ENCODE assay signal across 8 cellular contexts in genomic region chr9:123929177-123929869, GRCh38. TPM values are rescaled to one million over a fixed set of nuclear protein-coding genes. Genes with fewer than 3 reads are reported as not detected.
DNase-seq lines count a peak whose midpoint lies in the region; ATAC-seq and TF ChIP-seq lines count a peak whose summit lies in the region.

No MANE protein-coding gene starts in this region.

- H3K27ac Mint-ChIP-seq in activated CD4-positive, alpha-beta T cell treated with anti-CD3 and anti-CD28 coated beads for 36 hours = peak overlapping the region; percentile 44
- H3K27ac Mint-ChIP-seq in stimulated activated memory B cell treated with anti-CD40 and anti-IgM and Interleukin-4, amounts not matched to agents 10 μg/mL and 1 μg/mL and 100 μg/mL, for 72 hours = peak overlapping the region; percentile 73

- intact Hi-C loops in activated CD4-positive, alpha-beta T cell treated with anti-CD3 and anti-CD28 coated beads for 36 hours (cut with DNase I, micrococcal nuclease) = loop anchor here (2.0 to 5.0 kb wide), 7 partner anchors 63 to 387 kb away; no protein-coding TSS in a partner anchor
- intact Hi-C loops in Panc1 (cut with micrococcal nuclease; ENCODE audit: unreplicated experiment) (no loop called here), right lobe of liver (cut with DNase I) (no loop called here)

- H3K9me3 ChIP-seq in Panc1 (ENCODE audit: control insufficient read depth, insufficient read depth, low read depth, low read length) = no peaks in the 10 kb centered on the region
- H3K9me3 ChIP-seq in right lobe of liver = no peaks in the 10 kb centered on the region

- H3K9me3 Mint-ChIP-seq in activated CD4-positive, alpha-beta T cell treated with anti-CD3 and anti-CD28 coated beads for 36 hours (ENCODE audit: low read depth) = no peaks in the 10 kb centered on the region
- H3K9me3 Mint-ChIP-seq in stimulated activated memory B cell treated with anti-CD40 and anti-IgM and Interleukin-4, amounts not matched to agents 10 μg/mL and 1 μg/mL and 100 μg/mL, for 72 hours = no peaks in the 10 kb centered on the region

- peak overlapping the region; percentile 66; the same call in 1 of the 2 replicates for H3K27ac ChIP-seq in Panc1 (ENCODE audit: low read length)
- no peak overlapping the region for H3K27ac ChIP-seq in brain microvascular endothelial cell
- peak overlapping the region; percentile 63 to 79 (median 69) for H3K27ac ChIP-seq in right lobe of liver

- peak; percentile 54 for DNase-seq in activated CD4-positive, alpha-beta T cell treated with anti-CD3 and anti-CD28 coated beads for 36 hours
- no peak for DNase-seq in activated CD4-positive, alpha-beta T cell treated with anti-CD3 and anti-CD28 coated beads for 1 hour
- DNase-seq in Panc1 (ENCODE audit: low read depth, low spot score) = no peak
- no peak for DNase-seq in brain microvascular endothelial cell
- peak; percentile 37 to 66 (median 64) for DNase-seq in right lobe of liver
- no peak for DNase-seq in KG1 (lab: John Stamatoyannopoulos, UW)

- H3K4me3 ChIP-seq in Panc1 (ENCODE audit: low read depth in 2 of 2, low read length in 2 of 2) (peak overlapping the region; percentile 64), brain microvascular endothelial cell (ENCODE audit: low read depth, low read length) (peak overlapping the region; percentile 67), right lobe of liver (peak overlapping the region; percentile 49 to 70 (median 65))

- CTCF ChIA-PET in activated CD4-positive, alpha-beta T cell treated with anti-CD3 and anti-CD28 coated beads for 36 hours (lab: Charles Lee) = no interaction called here
- CTCF ChIA-PET in Panc1 (lab: Charles Lee) = no interaction called here

- peaks cover 35% of the 10 kb centered on the region for H3K4me1 Mint-ChIP-seq in activated CD4-positive, alpha-beta T cell treated with anti-CD3 and anti-CD28 coated beads for 36 hours
- H3K4me1 Mint-ChIP-seq in stimulated activated memory B cell treated with anti-CD40 and anti-IgM and Interleukin-4, amounts not matched to agents 10 μg/mL and 1 μg/mL and 100 μg/mL, for 72 hours = peaks cover 27% of the 10 kb centered on the region

- ATAC-seq in activated CD4-positive, alpha-beta T cell treated with anti-CD3 and anti-CD28 coated beads for 36 hours = peak; percentile 6
- peak; percentile 11 for ATAC-seq in HG02763 (IDR thresholded peaks at IDR 0.05; ENCODE audit: unreplicated experiment)
- no peak for ATAC-seq in Panc1
- ATAC-seq in right lobe of liver = peak; percentile 30 to 48 (median 36)
- ATAC-seq in stimulated activated memory B cell treated with anti-CD40 and anti-IgM and Interleukin-4, amounts not matched to agents 10 μg/mL and 1 μg/mL and 100 μg/mL, for 72 hours = peak; percentile 25

- in situ Hi-C loops in Panc1 (cut with HindIII; ENCODE audit: low pct_unique_long_range_greater_than_20kb, low sequenced_read_pairs) = no loop called here
- in situ Hi-C loops in brain microvascular endothelial cell (cut with HindIII; ENCODE audit: low pct_ligation_motif_present, low sequenced_read_pairs) = no loop called here

- peaks cover 2% of the 10 kb centered on the region for H3K27me3 Mint-ChIP-seq in activated CD4-positive, alpha-beta T cell treated with anti-CD3 and anti-CD28 coated beads for 36 hours
- no peaks in the 10 kb centered on the region for H3K27me3 Mint-ChIP-seq in stimulated activated memory B cell treated with anti-CD40 and anti-IgM and Interleukin-4, amounts not matched to agents 10 μg/mL and 1 μg/mL and 100 μg/mL, for 72 hours

- peaks cover 11% of the 10 kb centered on the region for H3K4me1 ChIP-seq in Panc1 (ENCODE audit: control insufficient read depth, insufficient read depth, low read length)
- peaks cover 0 to 41% (median 12%) of the 10 kb centered on the region in 4 donors for H3K4me1 ChIP-seq in right lobe of liver

- BruUV-seq in Panc1 (replicated peaks; lab: Mats Ljungman, UMichigan) = no TSS peak

- H3K36me3 ChIP-seq in Panc1 (ENCODE audit: control insufficient read depth, insufficient read depth, low read length) (no peaks in the 10 kb centered on the region; the same call in 1 of the 2 replicates), brain microvascular endothelial cell (replicated peaks) (no peaks in the 10 kb centered on the region), right lobe of liver (no peaks in the 10 kb centered on the region)

- no peak for TF ChIP-seq CTCF in Panc1 (IDR thresholded peaks at IDR 0.05)
- TF ChIP-seq CTCF in brain microvascular endothelial cell (IDR thresholded peaks at IDR 0.05; ENCODE audit: low read depth, low read length, missing control alignments) = no peak
- no peak for TF ChIP-seq CTCF in right lobe of liver (IDR thresholded peaks at IDR 0.05)

- peak overlapping the region; percentile 80 for H3K4me3 Mint-ChIP-seq in activated CD4-positive, alpha-beta T cell treated with anti-CD3 and anti-CD28 coated beads for 36 hours
- H3K4me3 Mint-ChIP-seq in stimulated activated memory B cell treated with anti-CD40 and anti-IgM and Interleukin-4, amounts not matched to agents 10 μg/mL and 1 μg/mL and 100 μg/mL, for 72 hours = peak overlapping the region; percentile 75

- peaks cover 6% of the 10 kb centered on the region for H3K36me3 Mint-ChIP-seq in activated CD4-positive, alpha-beta T cell treated with anti-CD3 and anti-CD28 coated beads for 36 hours (ENCODE audit: low read depth)
- peaks cover 8% of the 10 kb centered on the region for H3K36me3 Mint-ChIP-seq in stimulated activated memory B cell treated with anti-CD40 and anti-IgM and Interleukin-4, amounts not matched to agents 10 μg/mL and 1 μg/mL and 100 μg/mL, for 72 hours

- POLR2A ChIA-PET in activated CD4-positive, alpha-beta T cell treated with anti-CD3 and anti-CD28 coated beads for 36 hours (lab: Charles Lee) = no interaction called here
- POLR2A ChIA-PET in Panc1 (lab: Charles Lee) = no interaction called here

- 0% methylated on average over 9 of the region's 50 CpGs for WGBS in right lobe of liver (ENCODE audit: insufficient coverage, low coverage, low lambda C conversion rate, missing lambda C conversion rate)

- no peak for TF ChIP-seq POLR2A in right lobe of liver (IDR thresholded peaks at IDR 0.05)

- H3K27me3 ChIP-seq in Panc1 (ENCODE audit: control insufficient read depth, insufficient read depth, low read length) (no peaks in the 10 kb centered on the region), brain microvascular endothelial cell (replicated peaks) (no peaks in the 10 kb centered on the region), right lobe of liver (no peaks in the 10 kb centered on the region)

RNA-seq across cellular contexts. Expression of gene DENND1A, which starts 0.6 kb away (rescaled TPM):
- 10 to 100 TPM; 23.7 to 29.5 TPM for total RNA-seq in activated CD4-positive, alpha-beta T cell treated with anti-CD3 and anti-CD28 coated beads for 36 hours
- total RNA-seq in Panc1 (2021; ENCODE audit: unreplicated experiment) (19.7 TPM), right lobe of liver (10 to 100 TPM; 13.9 to 22.6 (median 16.3) TPM)
- 20.0 TPM for polyA plus RNA-seq in Panc1 (2012; ENCODE audit: insufficient read length)

Comparison
In these comparisons a context has a peak if more than half of its experiments do, and no peak if none do; other contexts are left out.
1. DNase-seq: peak in activated CD4-positive, alpha-beta T cell treated with anti-CD3 and anti-CD28 coated beads for 36 hours (single experiment) and right lobe of liver (3 of 3); none in activated CD4-positive, alpha-beta T cell treated with anti-CD3 and anti-CD28 coated beads for 1 hour (single experiment), Panc1 (single experiment), brain microvascular endothelial cell (single experiment) and KG1 (single experiment).
2. intact Hi-C loops: an anchor here in activated CD4-positive, alpha-beta T cell treated with anti-CD3 and anti-CD28 coated beads for 36 hours (2.0 to 5.0 kb wide); none called in Panc1 and right lobe of liver.
3. Peak in every context shown above with its lines, with median percentiles within 50 percentile points of each other: H3K4me3 ChIP-seq.